In the genomic region with DNA sequence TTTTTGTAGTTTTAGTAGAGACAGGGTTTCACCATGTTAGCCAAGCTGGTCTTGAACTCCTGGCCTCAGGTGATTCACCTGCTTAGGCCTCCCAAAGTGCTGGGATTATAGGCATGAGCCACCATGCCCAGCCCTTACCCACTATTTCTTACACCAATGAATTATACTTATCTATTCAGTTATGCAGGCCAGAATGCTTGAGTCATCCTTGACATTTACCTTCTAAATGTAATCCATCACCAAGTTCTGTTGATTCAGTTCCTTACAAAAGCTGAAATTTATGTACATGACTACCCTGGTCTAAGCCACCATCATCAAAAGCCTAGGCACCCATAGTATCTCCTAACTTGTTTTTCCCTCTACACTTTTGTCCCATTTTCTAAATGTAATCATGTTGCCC, we compare ENCODE assay signal across 20 cellular contexts.
DNase-seq lines count a peak whose midpoint lies in the region; ATAC-seq and TF ChIP-seq lines count a peak whose summit lies in the region.
"Had no signal": no experiment of that assay in that cellular context is flagged by ENCODE, and none has a peak within 500 bp of the region (broad histone marks: within the 10 kb centered on the region; RNA-seq: fewer than 3 reads in every experiment).

No MANE protein-coding gene starts in this region.

- H3K18ac ChIP-seq in IMR-90 (ENCODE audit: low read depth, low read length), result no peak overlapping the region

- no peak overlapping the region for H4K91ac ChIP-seq in IMR-90 (ENCODE audit: insufficient read depth, low read depth, low read length)

- H3K23ac ChIP-seq in IMR-90 (ENCODE audit: low read depth, low read length), result no peak overlapping the region

- H2BK20ac ChIP-seq in IMR-90 (ENCODE audit: low read depth, low read length), result no peak overlapping the region

- no peaks in the 10 kb centered on the region for H3K79me2 ChIP-seq in OCI-LY7 (ENCODE audit: insufficient read depth, low read depth, low read length)

- peaks cover 42% of the 10 kb centered on the region for H3K4me1 Mint-ChIP-seq in activated naive CD8-positive, alpha-beta T cell (ENCODE audit: low read depth)
- H3K4me1 Mint-ChIP-seq in activated naive CD8-positive, alpha-beta T cell treated with anti-CD3 and anti-CD28 coated beads for 36 hours, result peaks cover 5% of the 10 kb centered on the region
- no peaks in the 10 kb centered on the region for H3K4me1 Mint-ChIP-seq in mesothelial cell of epicardium
- H3K4me1 Mint-ChIP-seq: IgD-negative memory B cell had no signal

- no peak overlapping the region for H2BK5ac ChIP-seq in IMR-90 (ENCODE audit: low read depth, low read length, poor library complexity, severe bottlenecking)

- no TSS peak for BruUV-seq in IMR-90 (replicated peaks; lab: Mats Ljungman, UMichigan)
- BruUV-seq in OCI-LY7 (replicated peaks; lab: Mats Ljungman, UMichigan), result no TSS peak

- H4K20me1 ChIP-seq in IMR-90 (ENCODE audit: insufficient read depth, low read length) (no peaks in the 10 kb centered on the region), OCI-LY7 (ENCODE audit: insufficient read depth, low read length) (no peaks in the 10 kb centered on the region)

- H3K4me2 ChIP-seq in IMR-90 (ENCODE audit: low read depth, low read length) (no peak overlapping the region), OCI-LY7 (ENCODE audit: low read length) (no peak overlapping the region)

- no peak overlapping the region for H4K8ac ChIP-seq in IMR-90 (ENCODE audit: low read depth in 2 of 2, low read length in 2 of 2)

- in situ Hi-C loops in IMR-90 (cut with MboI; ENCODE audit: low sequenced_read_pairs), result no loop called here

- no peak overlapping the region for H2AK5ac ChIP-seq in IMR-90 (ENCODE audit: low read depth, low read length)

- CTCF ChIA-PET in IMR-90 (lab: Yijun Ruan, JAX), result interaction anchor here (0.6 kb wide), 1 partner anchor 121 kb away, joined by 5 read pairs; no protein-coding TSS in a partner anchor
- CTCF ChIA-PET in OCI-LY7 (lab: Charles Lee; ENCODE audit: unreplicated experiment), result no interaction called here

- H2AK9ac ChIP-seq in IMR-90 (replicated peaks; ENCODE audit: low read depth, low read length, poor library complexity), result no peak overlapping the region

- no peak overlapping the region for H2BK120ac ChIP-seq in IMR-90 (ENCODE audit: low read depth, low read length)

- no peak overlapping the region for H3K14ac ChIP-seq in IMR-90 (replicated peaks; ENCODE audit: low read depth, low read length)

- POLR2A ChIA-PET in IMR-90 (lab: Charles Lee; ENCODE audit: unreplicated experiment) (no interaction called here), OCI-LY7 (lab: Charles Lee) (no interaction called here)

- no peak overlapping the region for H4K5ac ChIP-seq in IMR-90 (ENCODE audit: low read depth, low read length)

- H3K9me3 ChIP-seq in IMR-90 (ENCODE audit: control insufficient read depth, insufficient read depth, low read length) (no peaks in the 10 kb centered on the region), OCI-LY7 (ENCODE audit: low read length) (no peaks in the 10 kb centered on the region)
- H3K9me3 ChIP-seq: SJSA1 had no signal

- no peak for ATAC-seq in IMR-90 (ENCODE audit: low read depth)

- dilution Hi-C loops in IMR-90 (cut with HindIII; ENCODE audit: low sequenced_read_pairs, unreplicated experiment), result no loop called here

- no peak for DNase-seq in activated naive CD8-positive, alpha-beta T cell treated with anti-CD3 and anti-CD28 coated beads for 36 hours
- DNase-seq in IMR-90 (peak; percentile 24), amniotic stem cell (lab: John Stamatoyannopoulos, UW) (peak; percentile 4), iris pigment epithelial cell (ENCODE audit: low read depth) (peak; percentile 22), mesothelial cell of epicardium (ENCODE audit: low spot score in 2 of 2, unreplicated experiment in 2 of 2) (no peak), RKO (ENCODE audit: low spot score) (no peak), OCI-LY7 (ENCODE audit: low spot score) (no peak)
- DNase-seq: ACHN; Calu3; DMS53; HFFc6; Kasumi-1; NCI-H1930; NCI-H2171; NCI-H446 treated with DMSO at 0.1 percent for 48 hours; NK-92 treated with Interleukin-12 subunit alpha and Interleukin-12 subunit beta, amount 100 ng/mL, for 24 hours; OCI-M1 had no signal

- peak overlapping the region; percentile 41 for H3K27ac Mint-ChIP-seq in activated naive CD8-positive, alpha-beta T cell
- no peak overlapping the region for H3K27ac Mint-ChIP-seq in activated naive CD8-positive, alpha-beta T cell treated with anti-CD3 and anti-CD28 coated beads for 36 hours
- H3K27ac Mint-ChIP-seq in mesothelial cell of epicardium, result no peak overlapping the region
- H3K27ac Mint-ChIP-seq: HFFc6, IgD-negative memory B cell had no signal

- H3K4me1 ChIP-seq in IMR-90 (ENCODE audit: control insufficient read depth, insufficient read depth, low read length), result no peaks in the 10 kb centered on the region
- no peaks in the 10 kb centered on the region for H3K4me1 ChIP-seq in OCI-LY7 (ENCODE audit: insufficient read depth, low read length, poor library complexity, severe bottlenecking)
- H3K4me1 ChIP-seq: SJSA1 had no signal

- no peak overlapping the region for H3K9ac ChIP-seq in IMR-90 (ENCODE audit: low read depth, low read length)

- peaks cover 25% of the 10 kb centered on the region for H3K36me3 Mint-ChIP-seq in activated naive CD8-positive, alpha-beta T cell
- H3K36me3 Mint-ChIP-seq in activated naive CD8-positive, alpha-beta T cell treated with anti-CD3 and anti-CD28 coated beads for 36 hours, result peaks cover 21% of the 10 kb centered on the region
- H3K36me3 Mint-ChIP-seq in mesothelial cell of epicardium, result peaks cover 1% of the 10 kb centered on the region
- H3K36me3 Mint-ChIP-seq: IgD-negative memory B cell had no signal

- no peak for TF ChIP-seq RAD21 in IMR-90 (IDR thresholded peaks at IDR 0.05; ENCODE audit: low read length)

- no peak for TF ChIP-seq CTCF in IMR-90 (conservative IDR thresholded peaks at IDR 0.05; ENCODE audit: low read depth, low read length)
- TF ChIP-seq CTCF in mesothelial cell of epicardium (IDR thresholded peaks at IDR 0.05; ENCODE audit: unreplicated experiment), result no peak
- TF ChIP-seq CTCF in OCI-LY7 (conservative IDR thresholded peaks at IDR 0.05; ENCODE audit: low read length), result no peak

- H3K36me3 ChIP-seq in IMR-90 (ENCODE audit: control insufficient read depth, insufficient read depth, low read length), result no peaks in the 10 kb centered on the region
- no peaks in the 10 kb centered on the region for H3K36me3 ChIP-seq in OCI-LY7 (ENCODE audit: insufficient read depth, low read length)
- H3K36me3 ChIP-seq: SJSA1 had no signal

- no peaks in the 10 kb centered on the region for H3K9me3 Mint-ChIP-seq in activated naive CD8-positive, alpha-beta T cell (ENCODE audit: low read depth)
- no peaks in the 10 kb centered on the region for H3K9me3 Mint-ChIP-seq in activated naive CD8-positive, alpha-beta T cell treated with anti-CD3 and anti-CD28 coated beads for 36 hours
- H3K9me3 Mint-ChIP-seq in mesothelial cell of epicardium, result no peaks in the 10 kb centered on the region
- H3K9me3 Mint-ChIP-seq: HFFc6 had no signal

- no peak overlapping the region for H3K4ac ChIP-seq in IMR-90 (ENCODE audit: low read depth, low read length)

- H2AFZ ChIP-seq in IMR-90 (replicated peaks; ENCODE audit: low read length, poor library complexity) (no peak overlapping the region), OCI-LY7 (ENCODE audit: low read length) (no peak overlapping the region)

- H3K4me3 Mint-ChIP-seq in activated naive CD8-positive, alpha-beta T cell, result no peak overlapping the region
- no peak overlapping the region for H3K4me3 Mint-ChIP-seq in activated naive CD8-positive, alpha-beta T cell treated with anti-CD3 and anti-CD28 coated beads for 36 hours
- H3K4me3 Mint-ChIP-seq in mesothelial cell of epicardium, result no peak overlapping the region
- H3K4me3 Mint-ChIP-seq: HFFc6, IgD-negative memory B cell had no signal

- no peaks in the 10 kb centered on the region for H3K27me3 ChIP-seq in IMR-90 (ENCODE audit: control insufficient read depth, insufficient read depth, low read length)
- H3K27me3 ChIP-seq: SJSA1 had no signal

- no peak overlapping the region for H3K56ac ChIP-seq in IMR-90 (ENCODE audit: extremely low read depth, insufficient read depth, low read length)

- no peaks in the 10 kb centered on the region for H3K27me3 Mint-ChIP-seq in activated naive CD8-positive, alpha-beta T cell
- H3K27me3 Mint-ChIP-seq in activated naive CD8-positive, alpha-beta T cell treated with anti-CD3 and anti-CD28 coated beads for 36 hours, result no peaks in the 10 kb centered on the region
- H3K27me3 Mint-ChIP-seq in mesothelial cell of epicardium (ENCODE audit: low read depth), result no peaks in the 10 kb centered on the region
- H3K27me3 Mint-ChIP-seq: IgD-negative memory B cell had no signal

- H3K79me1 ChIP-seq in IMR-90 (ENCODE audit: low read depth in 1 of 2, low read length in 2 of 2), result no peaks in the 10 kb centered on the region

- H3K27ac ChIP-seq in IMR-90 (ENCODE audit: insufficient read depth, low read length) (no peak overlapping the region), OCI-LY7 (ENCODE audit: low read depth, low read length, poor library complexity, severe bottlenecking) (no peak overlapping the region)
- H3K27ac ChIP-seq: SJSA1 had no signal

- H3K9me2 ChIP-seq in OCI-LY7 (ENCODE audit: insufficient read depth, low read length), result no peaks in the 10 kb centered on the region

- intact Hi-C loops in IMR-90 (cut with micrococcal nuclease) (no loop called here), OCI-LY7 (cut with micrococcal nuclease; ENCODE audit: unreplicated experiment) (no loop called here)

- H3K9me1 ChIP-seq in IMR-90 (ENCODE audit: insufficient read depth, low read length), result peaks cover 4% of the 10 kb centered on the region; the same call in 1 of the 2 replicates

- TF ChIP-seq POLR2A in IMR-90 (IDR thresholded peaks at IDR 0.05; ENCODE audit: low read depth, low read length), result no peak

- H3K4me3 ChIP-seq in IMR-90 (ENCODE audit: insufficient read depth, low read depth, low read length), result no peak overlapping the region
- no peak overlapping the region for H3K4me3 ChIP-seq in OCI-LY7 (ENCODE audit: low read depth, low read length, poor library complexity, severe bottlenecking)
- H3K4me3 ChIP-seq: SJSA1 had no signal

- no peak overlapping the region for H2BK15ac ChIP-seq in IMR-90 (ENCODE audit: low read depth, low read length)

TF ChIP-seq in IMR-90, 13 proteins besides CTCF, POLR2A, EP300 and RAD21 (continues in another document):
- no peak for TF ChIP-seq RCOR1 (IDR thresholded peaks at IDR 0.05; ENCODE audit: insufficient replicate concordance, low read length)
- TF ChIP-seq SMC3 (IDR thresholded peaks at IDR 0.05; ENCODE audit: low read depth, low read length), result no peak
- TF ChIP-seq, protein P1, sequence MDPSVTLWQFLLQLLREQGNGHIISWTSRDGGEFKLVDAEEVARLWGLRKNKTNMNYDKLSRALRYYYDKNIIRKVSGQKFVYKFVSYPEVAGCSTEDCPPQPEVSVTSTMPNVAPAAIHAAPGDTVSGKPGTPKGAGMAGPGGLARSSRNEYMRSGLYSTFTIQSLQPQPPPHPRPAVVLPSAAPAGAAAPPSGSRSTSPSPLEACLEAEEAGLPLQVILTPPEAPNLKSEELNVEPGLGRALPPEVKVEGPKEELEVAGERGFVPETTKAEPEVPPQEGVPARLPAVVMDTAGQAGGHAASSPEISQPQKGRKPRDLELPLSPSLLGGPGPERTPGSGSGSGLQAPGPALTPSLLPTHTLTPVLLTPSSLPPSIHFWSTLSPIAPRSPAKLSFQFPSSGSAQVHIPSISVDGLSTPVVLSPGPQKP (IDR thresholded peaks at IDR 0.05; ENCODE audit: borderline replicate concordance, low read depth, low read length), result no peak

Comparison
In these comparisons a context has a peak if more than half of its experiments do, and no peak if none do; other contexts are left out.
1. DNase-seq: peak in IMR-90 (single experiment), amniotic stem cell (single experiment) and iris pigment epithelial cell (single experiment); none in activated naive CD8-positive, alpha-beta T cell treated with anti-CD3 and anti-CD28 coated beads for 36 hours (single experiment), mesothelial cell of epicardium (0 of 2), RKO (single experiment) and OCI-LY7 (single experiment).